ENCODE assay signal across 10 cellular contexts in the genomic region with DNA sequence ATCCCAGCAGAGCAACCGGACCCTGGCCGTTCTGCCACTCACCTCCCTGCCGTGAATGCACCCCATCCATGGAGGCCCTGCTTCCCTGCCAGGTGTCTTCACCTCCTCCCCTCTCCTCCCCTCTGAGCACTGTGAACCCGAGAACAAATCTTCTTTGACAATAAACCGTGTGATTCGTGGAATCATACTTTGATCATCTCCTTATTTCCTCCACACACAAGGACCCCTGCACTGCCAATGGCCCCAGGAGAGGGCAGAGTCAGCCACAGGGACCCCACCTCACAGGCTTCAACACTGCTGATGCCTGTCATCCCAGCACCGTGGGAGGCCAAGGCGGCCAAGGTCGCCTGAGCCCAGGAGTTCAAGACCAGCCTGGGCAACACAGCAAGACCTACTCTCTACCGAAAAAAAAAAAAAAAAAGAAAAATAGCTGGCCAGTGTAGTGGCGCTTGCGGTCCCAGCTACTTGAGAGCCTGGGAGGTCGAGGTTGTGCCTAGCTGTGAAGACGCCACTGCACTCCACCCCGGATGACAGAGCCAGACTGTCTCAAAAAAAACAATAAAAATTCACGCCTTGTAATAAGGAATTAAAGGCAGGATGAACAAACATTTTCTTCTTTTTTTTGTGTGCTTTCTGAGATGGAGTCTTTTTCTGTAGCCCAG. TPM values are rescaled to one million over a fixed set of nuclear protein-coding genes. Genes with fewer than 3 reads are reported as not detected.
DNase-seq lines count a peak whose midpoint lies in the region; ATAC-seq and TF ChIP-seq lines count a peak whose summit lies in the region.
"Had no signal": no experiment of that assay in that cellular context is flagged by ENCODE, and none has a peak within 500 bp of the region (broad histone marks: within the 10 kb centered on the region; RNA-seq: fewer than 3 reads in every experiment).

No MANE protein-coding gene starts in this region.

- peaks cover 20% of the 10 kb centered on the region for H3K36me3 Mint-ChIP-seq in activated CD4-positive, alpha-beta T cell treated with anti-CD3 and anti-CD28 coated beads, Interleukin-2, amount 10 ng/mL, durations not matched to agents 24 days and 14 days (ENCODE audit: low read depth)
- peaks cover 48% of the 10 kb centered on the region for H3K36me3 Mint-ChIP-seq in stimulated activated effector memory CD8-positive, alpha-beta T cell treated with anti-CD3 and anti-CD28 coated beads, Interleukin-12 subunit alpha, Interleukin-12 subunit beta, amount 100 ng/mL, for 72 hours

- H3K4me1 Mint-ChIP-seq in activated CD4-positive, alpha-beta T cell treated with anti-CD3 and anti-CD28 coated beads, Interleukin-2, amount 10 ng/mL, durations not matched to agents 24 days and 14 days = peaks cover 33% of the 10 kb centered on the region
- H3K4me1 Mint-ChIP-seq in stimulated activated effector memory CD8-positive, alpha-beta T cell treated with anti-CD3 and anti-CD28 coated beads, Interleukin-12 subunit alpha, Interleukin-12 subunit beta, amount 100 ng/mL, for 72 hours = peaks cover 59% of the 10 kb centered on the region

- intact Hi-C loops in activated CD4-positive, alpha-beta T cell treated with anti-CD3 and anti-CD28 coated beads, Interleukin-2, amount 10 ng/mL, durations not matched to agents 24 days and 14 days (cut with micrococcal nuclease) = loop anchor here (2.0 kb wide), 4 partner anchors 85 to 1777 kb away; a partner anchor contains a TSS

- peak overlapping the region; percentile 93 for H3K27ac Mint-ChIP-seq in activated CD4-positive, alpha-beta T cell treated with anti-CD3 and anti-CD28 coated beads, Interleukin-2, amount 10 ng/mL, durations not matched to agents 24 days and 14 days
- H3K27ac Mint-ChIP-seq in stimulated activated effector memory CD8-positive, alpha-beta T cell treated with anti-CD3 and anti-CD28 coated beads, Interleukin-12 subunit alpha, Interleukin-12 subunit beta, amount 100 ng/mL, for 72 hours = peak overlapping the region; percentile 93

- no peaks in the 10 kb centered on the region for H4K20me1 ChIP-seq in SU-DHL-6 (ENCODE audit: low read depth, low read length)

- H3K9ac ChIP-seq in SU-DHL-6 (ENCODE audit: low read length) = peak overlapping the region; percentile 97

- no peaks in the 10 kb centered on the region for H3K27me3 ChIP-seq in SU-DHL-6 (ENCODE audit: low read length)

- H3K4me2 ChIP-seq in SU-DHL-6 (ENCODE audit: low read depth, low read length, poor library complexity, severe bottlenecking) = peak overlapping the region; percentile 99

- no peaks in the 10 kb centered on the region for H3K27me3 Mint-ChIP-seq in activated CD4-positive, alpha-beta T cell treated with anti-CD3 and anti-CD28 coated beads, Interleukin-2, amount 10 ng/mL, durations not matched to agents 24 days and 14 days

- ATAC-seq in stimulated activated effector memory CD8-positive, alpha-beta T cell treated with anti-CD3 and anti-CD28 coated beads, Interleukin-12 subunit alpha, Interleukin-12 subunit beta, amount 100 ng/mL, for 72 hours = no peak
- ATAC-seq in GM21529 (IDR thresholded peaks at IDR 0.05; ENCODE audit: unreplicated experiment) (no peak), HG03095 (IDR thresholded peaks at IDR 0.05; ENCODE audit: unreplicated experiment) (no peak)

- peak overlapping the region; percentile 69 for H3K27ac ChIP-seq in SU-DHL-6 (ENCODE audit: low read depth, low read length)

- H3K36me3 ChIP-seq in SU-DHL-6 (ENCODE audit: low read length) = no peaks in the 10 kb centered on the region

- H3F3A ChIP-seq in SU-DHL-6 (ENCODE audit: insufficient read depth) = 0 out of 2 replicates have a peak, but pooled peaks cover 6% of the 10 kb centered on the region

- peaks cover 56% of the 10 kb centered on the region for H3K79me2 ChIP-seq in SU-DHL-6 (ENCODE audit: insufficient read depth, low read length)

- H3K9me2 ChIP-seq in SU-DHL-6 (replicated peaks; ENCODE audit: insufficient read depth, low read length) = no peaks in the 10 kb centered on the region

- no peak for DNase-seq in activated CD4-positive, alpha-beta T cell treated with anti-CD3 and anti-CD28 coated beads, Interleukin-2, amount 10 ng/mL, durations not matched to agents 24 days and 14 days
- DNase-seq in activated CD4-positive, alpha-beta T cell treated with anti-CD3 and anti-CD28 coated beads for 48 hours = no peak
- DNase-seq in fibroblast of the aortic adventitia (ENCODE audit: low read depth) (no peak), DMS 273 treated with DMSO at 0.1 percent for 48 hours (lab: John Stamatoyannopoulos, UW) (no peak)
- no peak for DNase-seq in stimulated activated effector memory CD8-positive, alpha-beta T cell treated with anti-CD3 and anti-CD28 coated beads, Interleukin-12 subunit alpha, Interleukin-12 subunit beta, amount 100 ng/mL, for 72 hours (ENCODE audit: low spot score in 2 of 2)
- DNase-seq: AML-193; stimulated activated CD4-positive, alpha-beta T cell treated with anti-CD3 and anti-CD28 coated beads, Interleukin-12 subunit alpha, Interleukin-12 subunit beta, amount 100 ng/mL, for 4 hours had no signal

- H3K9me3 ChIP-seq in SU-DHL-6 (ENCODE audit: insufficient read depth, low read length) = no peaks in the 10 kb centered on the region

- no peaks in the 10 kb centered on the region for H3K9me3 Mint-ChIP-seq in activated CD4-positive, alpha-beta T cell treated with anti-CD3 and anti-CD28 coated beads, Interleukin-2, amount 10 ng/mL, durations not matched to agents 24 days and 14 days
- H3K9me3 Mint-ChIP-seq in stimulated activated effector memory CD8-positive, alpha-beta T cell treated with anti-CD3 and anti-CD28 coated beads, Interleukin-12 subunit alpha, Interleukin-12 subunit beta, amount 100 ng/mL, for 72 hours = no peaks in the 10 kb centered on the region

- H3K4me3 ChIP-seq in SU-DHL-6 (ENCODE audit: insufficient read depth, low read length, poor library complexity, severe bottlenecking) (peak overlapping the region; percentile 72), fibroblast of the aortic adventitia (ENCODE audit: low read depth, low read length) (peak overlapping the region; percentile 31)

- TF ChIP-seq CTCF in SU-DHL-6 (IDR thresholded peaks at IDR 0.05; ENCODE audit: insufficient read depth, low read length, poor library complexity, severe bottlenecking) = no peak
- TF ChIP-seq CTCF in fibroblast of the aortic adventitia (IDR thresholded peaks at IDR 0.05; ENCODE audit: insufficient read depth, low read length) = no peak

- H2AFZ ChIP-seq in SU-DHL-6 (ENCODE audit: low read depth, low read length, severe bottlenecking) = no peak overlapping the region

- H3K4me3 Mint-ChIP-seq in activated CD4-positive, alpha-beta T cell treated with anti-CD3 and anti-CD28 coated beads, Interleukin-2, amount 10 ng/mL, durations not matched to agents 24 days and 14 days = peak overlapping the region; percentile 94
- H3K4me3 Mint-ChIP-seq in stimulated activated effector memory CD8-positive, alpha-beta T cell treated with anti-CD3 and anti-CD28 coated beads, Interleukin-12 subunit alpha, Interleukin-12 subunit beta, amount 100 ng/mL, for 72 hours = peak overlapping the region; percentile 85

RNA-seq across cellular contexts. Expression of a gene that starts 1.1 kb away (rescaled TPM):
- 70.3 and 75.8 TPM in 2 replicates for total RNA-seq in activated CD4-positive, alpha-beta T cell treated with anti-CD3 and anti-CD28 coated beads, Interleukin-2, amount 10 ng/mL, durations not matched to agents 24 days and 14 days
- 8.7 and 18.1 TPM in 2 replicates for total RNA-seq in fibroblast of the aortic adventitia (ENCODE audit: low replicate concordance)

RNA-seq across cellular contexts. Expression of a gene that starts 1.4 kb away (rescaled TPM):
- 21.4 and 23.9 TPM in 2 replicates for total RNA-seq in activated CD4-positive, alpha-beta T cell treated with anti-CD3 and anti-CD28 coated beads, Interleukin-2, amount 10 ng/mL, durations not matched to agents 24 days and 14 days
- 47.0 and 68.4 TPM in 2 replicates for total RNA-seq in fibroblast of the aortic adventitia (ENCODE audit: low replicate concordance)
